ENCODE assay signal across 7 cellular contexts in genomic region chr2:38720613-38721241, GRCh38. TPM values are rescaled to one million over a fixed set of nuclear protein-coding genes. Genes with fewer than 3 reads are reported as not detected.
A peak's percentile ranks its signal among the peaks of the same experiment; 100 is the strongest.
DNase-seq lines count a peak whose midpoint lies in the region; ATAC-seq and TF ChIP-seq lines count a peak whose summit lies in the region.

No MANE protein-coding gene starts in this region.

- H3K4me3 ChIP-seq in GM12865 (ENCODE audit: low read depth, low read length): no peak overlapping the region

- H3K4me3 Mint-ChIP-seq in effector memory CD8-positive, alpha-beta T cell: peak overlapping the region in 1 of 2 donors; percentile 13
- no peak overlapping the region for H3K4me3 Mint-ChIP-seq in nephron

- H3K27ac Mint-ChIP-seq in effector memory CD8-positive, alpha-beta T cell: peak overlapping the region; percentile 35 to 89
- peak overlapping the region; percentile 20 to 93 (median 86) for H3K27ac Mint-ChIP-seq in nephron

- TF ChIP-seq CTCF in GM12865 (IDR thresholded peaks at IDR 0.05; ENCODE audit: insufficient read depth, low read depth, low read length, missing control alignments) (no peak), nephron (IDR thresholded peaks at IDR 0.05; ENCODE audit: unreplicated experiment in 3 of 3) (no peak)

- peaks cover 46% of the 10 kb centered on the region for H3K36me3 Mint-ChIP-seq in effector memory CD8-positive, alpha-beta T cell (ENCODE audit: insufficient read depth)
- H3K36me3 Mint-ChIP-seq in nephron (ENCODE audit: low read depth): peaks cover 25% of the 10 kb centered on the region

- H3K4me1 Mint-ChIP-seq in effector memory CD8-positive, alpha-beta T cell (ENCODE audit: low read depth in 2 of 2): peaks cover 29 to 49% of the 10 kb centered on the region in 2 donors
- H3K4me1 Mint-ChIP-seq in nephron: peaks cover 33% of the 10 kb centered on the region

- no peaks in the 10 kb centered on the region for H3K27me3 Mint-ChIP-seq in effector memory CD8-positive, alpha-beta T cell
- H3K27me3 Mint-ChIP-seq in nephron (ENCODE audit: low read depth): peaks cover 3% of the 10 kb centered on the region

- H3K9me3 Mint-ChIP-seq in effector memory CD8-positive, alpha-beta T cell: peaks cover 2 to 7% of the 10 kb centered on the region in 2 donors
- H3K9me3 Mint-ChIP-seq in nephron: no peaks in the 10 kb centered on the region

- no peak for ATAC-seq in effector memory CD8-positive, alpha-beta T cell (replicated peaks)
- no peak for ATAC-seq in GM18867 (IDR thresholded peaks at IDR 0.05; ENCODE audit: unreplicated experiment)
- no peak for ATAC-seq in GM21515 (IDR thresholded peaks at IDR 0.05; ENCODE audit: unreplicated experiment)

- DNase-seq in GM12865 (ENCODE audit: low read depth): peak; percentile 85
- no peak for DNase-seq in effector memory CD8-positive, alpha-beta T cell
- no peak for DNase-seq in iPS-NIHi11 (ENCODE audit: low spot score)

TF ChIP-seq in PFSK-1, 5 proteins besides CTCF, POLR2A, EP300 and RAD21:
- no peak for TF ChIP-seq REST (IDR thresholded peaks at IDR 0.05; ENCODE audit: insufficient read depth in 1 of 2, low read depth in 2 of 2, low read length in 2 of 2)
- no peak for TF ChIP-seq POLR2AphosphoS5 (IDR thresholded peaks at IDR 0.05; ENCODE audit: low read depth, low read length)
- 0 out of 2 replicates have a peak, but pooled peaks have one; percentile 19 for TF ChIP-seq SIN3A (IDR thresholded peaks at IDR 0.05; ENCODE audit: borderline replicate concordance, insufficient read depth, low read length)
- no peak for TF ChIP-seq TAF1 (IDR thresholded peaks at IDR 0.05; ENCODE audit: borderline replicate concordance, insufficient read depth, low read length)
- no peak for TF ChIP-seq FOXP2 (optimal IDR thresholded peaks at IDR 0.05; ENCODE audit: borderline replicate concordance, extremely low read depth, extremely low read length, insufficient read depth)

RNA-seq across cellular contexts. Expression of gene SRSF7, which starts 30.4 kb away (rescaled TPM):
- 157 TPM for polyA plus RNA-seq in PFSK-1 (2012; ENCODE audit: insufficient read length, low read depth)

RNA-seq across cellular contexts. Expression of gene GALM, which starts 54.8 kb away (rescaled TPM):
- 24.6 TPM for polyA plus RNA-seq in PFSK-1 (2012; ENCODE audit: insufficient read length, low read depth)

RNA-seq across cellular contexts. Expression of gene GEMIN6, which starts 57.3 kb away (rescaled TPM):
- 7.1 TPM for polyA plus RNA-seq in PFSK-1 (2012; ENCODE audit: insufficient read length, low read depth)
